25 cellular contexts compared by ENCODE assay signal in the genomic region with DNA sequence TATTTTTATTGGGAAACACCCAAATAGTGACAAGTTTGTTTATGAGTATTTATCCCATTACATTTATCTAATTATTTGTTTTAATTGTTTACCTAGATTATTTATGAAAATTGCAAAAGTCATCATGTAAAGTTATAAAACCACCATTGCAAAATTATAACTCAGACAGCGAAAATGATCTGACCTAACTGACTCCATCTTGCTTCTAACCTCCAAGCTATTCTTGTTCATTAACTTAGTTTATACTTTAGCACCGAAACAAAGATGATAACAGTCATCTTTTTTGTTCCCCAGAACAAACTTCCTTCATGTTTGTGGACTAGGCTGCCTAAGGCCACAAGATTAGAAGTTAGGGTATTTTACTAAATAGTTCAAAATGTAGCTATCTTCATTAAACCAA.
"Had no signal": no experiment of that assay in that cellular context is flagged by ENCODE, and none has a peak within 500 bp of the region (broad histone marks: within the 10 kb centered on the region; RNA-seq: fewer than 3 reads in every experiment).

No MANE protein-coding gene starts in this region.

- H3K9me3 ChIP-seq: colonic mucosa, esophagus muscularis mucosa, esophagus squamous epithelium, gastrocnemius medialis, gastroesophageal sphincter, heart left ventricle had no signal

- FAIRE-seq: endothelial cell of umbilical vein had no signal

- H2AFZ ChIP-seq: hepatocyte had no signal

- H3K27me3 ChIP-seq: colonic mucosa, dorsolateral prefrontal cortex, esophagus muscularis mucosa, esophagus squamous epithelium, foreskin keratinocyte, gastrocnemius medialis, gastroesophageal sphincter, heart left ventricle, heart right ventricle, hepatocyte had no signal

- H3K4me3 ChIP-seq: colonic mucosa, coronary artery, dorsolateral prefrontal cortex, esophagus muscularis mucosa, esophagus squamous epithelium, gastrocnemius medialis, gastroesophageal sphincter, heart left ventricle, heart right ventricle, hepatocyte had no signal

- H3K79me2 ChIP-seq: hepatocyte had no signal

- DNase-seq: colonic mucosa; cortex of kidney; dermis blood vessel endothelial cell; dorsolateral prefrontal cortex; effector CD4-positive, alpha-beta T cell; effector CD8-positive, alpha-beta T cell; effector memory CD4-positive, alpha-beta T cell; effector memory CD8-positive, alpha-beta T cell; endodermal cell; erythroblast; esophagus squamous epithelium; foreskin fibroblast; foreskin keratinocyte; foreskin melanocyte; gastrocnemius medialis; glutamatergic neuron; head of caudate nucleus; heart left ventricle; heart right ventricle had no signal

- H3K27ac ChIP-seq: colonic mucosa, coronary artery, dorsolateral prefrontal cortex, epithelial cell of prostate, esophagus muscularis mucosa, esophagus squamous epithelium, foreskin keratinocyte, gastrocnemius medialis, gastroesophageal sphincter, heart left ventricle, heart right ventricle, hepatocyte had no signal

- ATAC-seq: effector memory CD8-positive, alpha-beta T cell; foreskin keratinocyte; gastrocnemius medialis; gastroesophageal sphincter; heart left ventricle; heart right ventricle had no signal

- H3K36me3 ChIP-seq: colonic mucosa, esophagus muscularis mucosa, esophagus squamous epithelium, gastrocnemius medialis, gastroesophageal sphincter, heart left ventricle, heart right ventricle had no signal

- H3K4me1 ChIP-seq: colonic mucosa, esophagus muscularis mucosa, gastrocnemius medialis had no signal

- H3K4me2 ChIP-seq: hepatocyte had no signal
